ENCODE assay signal across 8 cellular contexts in the genomic region with DNA sequence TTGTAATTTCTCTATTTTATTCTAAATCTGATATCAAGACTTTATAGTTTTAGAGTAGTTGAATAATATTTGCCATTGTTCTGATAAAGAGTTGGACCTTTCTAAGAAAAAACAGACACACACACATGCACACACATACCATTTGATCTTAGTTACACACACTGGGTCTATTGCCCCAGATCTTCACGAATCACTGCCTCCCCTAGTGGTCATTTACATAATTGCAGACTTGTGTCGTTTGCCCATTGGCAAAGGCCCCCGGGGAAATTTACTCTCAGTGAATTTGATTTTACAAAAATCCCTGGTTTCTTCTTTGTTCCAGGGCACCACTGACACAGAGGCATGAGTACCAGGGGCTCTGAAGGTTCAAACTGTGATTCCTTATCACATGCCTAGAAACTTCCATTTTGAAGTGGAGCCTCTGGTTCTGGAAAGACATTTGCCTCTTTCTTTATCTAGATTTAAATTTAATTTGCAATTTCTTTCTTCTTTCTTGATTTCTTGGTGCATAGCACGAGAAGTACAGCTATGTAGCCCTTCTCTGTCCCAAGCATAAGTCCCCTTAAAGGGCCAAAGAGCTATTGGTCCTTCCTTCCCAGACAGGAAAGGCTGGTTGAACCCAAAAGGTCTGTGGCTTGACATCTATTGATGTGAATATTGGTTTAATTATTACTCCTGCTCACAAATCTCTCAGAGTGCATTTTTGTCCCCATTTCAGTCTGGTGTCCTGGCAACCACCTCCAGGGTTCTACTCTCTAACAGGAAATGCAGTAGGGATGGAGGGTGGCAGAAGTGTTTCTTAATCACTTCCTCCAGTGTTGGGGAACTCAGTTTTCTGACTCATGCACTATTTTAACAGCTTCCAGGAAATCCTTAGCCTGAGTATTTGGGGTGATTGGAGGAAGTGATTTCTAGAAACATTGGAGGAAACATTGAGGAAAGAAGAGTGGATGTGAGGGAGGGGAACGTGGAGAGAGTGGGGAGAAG. TPM values are rescaled to one million over a fixed set of nuclear protein-coding genes. Genes with fewer than 3 reads are reported as not detected.
DNase-seq lines count a peak whose midpoint lies in the region; ATAC-seq, FAIRE-seq and TF ChIP-seq lines count a peak whose summit lies in the region.

No MANE protein-coding gene starts in this region.

- peak; percentile 36 for DNase-seq in AG08396 (ENCODE audit: low spot score)
- DNase-seq in G401 (ENCODE audit: low spot score): peak; percentile 32
- DNase-seq in NCI-H2227 treated with DMSO at 0.1 percent for 48 hours (lab: John Stamatoyannopoulos, UW): peak; percentile 4
- peak; percentile 19 for DNase-seq in brain microvascular endothelial cell
- no peak for DNase-seq in right lobe of liver
- DNase-seq in urothelium cell line (ENCODE audit: low spot score): peak; percentile 49
- no peak for DNase-seq in NCI-H2107 treated with DMSO at 0.1 percent for 48 hours (lab: John Stamatoyannopoulos, UW; ENCODE audit: unreplicated experiment)

- H3K4me3 ChIP-seq in brain microvascular endothelial cell (ENCODE audit: low read depth, low read length): no peak overlapping the region
- no peak overlapping the region for H3K4me3 ChIP-seq in right lobe of liver

- H3K27ac ChIP-seq in brain microvascular endothelial cell (no peak overlapping the region), right lobe of liver (no peak overlapping the region)

- intact Hi-C loops in right lobe of liver (cut with DNase I): no loop called here

- in situ Hi-C loops in G401 (cut with HindIII; ENCODE audit: low sequenced_read_pairs): no loop called here
- in situ Hi-C loops in brain microvascular endothelial cell (cut with HindIII; ENCODE audit: low pct_ligation_motif_present, low sequenced_read_pairs): no loop called here

- H3K36me3 ChIP-seq in brain microvascular endothelial cell (replicated peaks) (no peaks in the 10 kb centered on the region), right lobe of liver (no peaks in the 10 kb centered on the region)

- no peaks in the 10 kb centered on the region for H3K4me1 ChIP-seq in right lobe of liver

- ATAC-seq in right lobe of liver (peak; percentile 64 to 74 (median 70)), GM18858 (IDR thresholded peaks at IDR 0.05; ENCODE audit: unreplicated experiment) (no peak)

- H3K27me3 ChIP-seq in brain microvascular endothelial cell (replicated peaks) (no peaks in the 10 kb centered on the region), right lobe of liver (no peaks in the 10 kb centered on the region)

- WGBS in right lobe of liver (ENCODE audit: insufficient coverage, low coverage, low lambda C conversion rate, missing lambda C conversion rate): 20% methylated on average over 5 of the region's 5 CpGs

- TF ChIP-seq CTCF in brain microvascular endothelial cell (IDR thresholded peaks at IDR 0.05; ENCODE audit: low read depth, low read length, missing control alignments) (peak; percentile 80), right lobe of liver (IDR thresholded peaks at IDR 0.05) (peak; percentile 67 to 78 (median 76))

- no peaks in the 10 kb centered on the region for H3K9me3 ChIP-seq in right lobe of liver

- TF ChIP-seq POLR2A in right lobe of liver (IDR thresholded peaks at IDR 0.05): no peak

- no peak for FAIRE-seq in urothelium cell line (lab: Jason Lieb, UNC)

RNA-seq across cellular contexts. Expression of gene SLC6A11, which starts 32.4 kb away (rescaled TPM):
- total RNA-seq in G401 (2014; rRNA removed; shearing (Covaris generic)): not detected in 2 replicates
- under 1 TPM in 5 of 6 experiments, not detected in 1; 0.06 to 0.42 (median 0.12) TPM for total RNA-seq in right lobe of liver

Comparison
In these comparisons a context has a peak if more than half of its experiments do, and no peak if none do; other contexts are left out.
1. DNase-seq: peak in AG08396 (single experiment), G401 (single experiment), NCI-H2227 treated with DMSO at 0.1 percent for 48 hours (single experiment), brain microvascular endothelial cell (single experiment) and urothelium cell line (single experiment); none in right lobe of liver (0 of 3) and NCI-H2107 treated with DMSO at 0.1 percent for 48 hours (single experiment).